ENCODE assay signal across 1 cellular context in genomic region chr11:34653851-34654490, GRCh38.
TF ChIP-seq lines count a peak whose summit lies in the region.

No MANE protein-coding gene starts in this region.

TF ChIP-seq in HCT116, 20 proteins besides CTCF, POLR2A, EP300 and RAD21 (continued from another document):
- TF ChIP-seq, protein P1, sequence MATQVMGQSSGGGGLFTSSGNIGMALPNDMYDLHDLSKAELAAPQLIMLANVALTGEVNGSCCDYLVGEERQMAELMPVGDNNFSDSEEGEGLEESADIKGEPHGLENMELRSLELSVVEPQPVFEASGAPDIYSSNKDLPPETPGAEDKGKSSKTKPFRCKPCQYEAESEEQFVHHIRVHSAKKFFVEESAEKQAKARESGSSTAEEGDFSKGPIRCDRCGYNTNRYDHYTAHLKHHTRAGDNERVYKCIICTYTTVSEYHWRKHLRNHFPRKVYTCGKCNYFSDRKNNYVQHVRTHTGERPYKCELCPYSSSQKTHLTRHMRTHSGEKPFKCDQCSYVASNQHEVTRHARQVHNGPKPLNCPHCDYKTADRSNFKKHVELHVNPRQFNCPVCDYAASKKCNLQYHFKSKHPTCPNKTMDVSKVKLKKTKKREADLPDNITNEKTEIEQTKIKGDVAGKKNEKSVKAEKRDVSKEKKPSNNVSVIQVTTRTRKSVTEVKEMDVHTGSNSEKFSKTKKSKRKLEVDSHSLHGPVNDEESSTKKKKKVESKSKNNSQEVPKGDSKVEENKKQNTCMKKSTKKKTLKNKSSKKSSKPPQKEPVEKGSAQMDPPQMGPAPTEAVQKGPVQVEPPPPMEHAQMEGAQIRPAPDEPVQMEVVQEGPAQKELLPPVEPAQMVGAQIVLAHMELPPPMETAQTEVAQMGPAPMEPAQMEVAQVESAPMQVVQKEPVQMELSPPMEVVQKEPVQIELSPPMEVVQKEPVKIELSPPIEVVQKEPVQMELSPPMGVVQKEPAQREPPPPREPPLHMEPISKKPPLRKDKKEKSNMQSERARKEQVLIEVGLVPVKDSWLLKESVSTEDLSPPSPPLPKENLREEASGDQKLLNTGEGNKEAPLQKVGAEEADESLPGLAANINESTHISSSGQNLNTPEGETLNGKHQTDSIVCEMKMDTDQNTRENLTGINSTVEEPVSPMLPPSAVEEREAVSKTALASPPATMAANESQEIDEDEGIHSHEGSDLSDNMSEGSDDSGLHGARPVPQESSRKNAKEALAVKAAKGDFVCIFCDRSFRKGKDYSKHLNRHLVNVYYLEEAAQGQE (IDR thresholded peaks at IDR 0.05; ENCODE audit: low read depth): no peak
- no peak; the same call in 1 of the 2 replicates for TF ChIP-seq ZFX (IDR thresholded peaks at IDR 0.05)
- TF ChIP-seq, protein P2, sequence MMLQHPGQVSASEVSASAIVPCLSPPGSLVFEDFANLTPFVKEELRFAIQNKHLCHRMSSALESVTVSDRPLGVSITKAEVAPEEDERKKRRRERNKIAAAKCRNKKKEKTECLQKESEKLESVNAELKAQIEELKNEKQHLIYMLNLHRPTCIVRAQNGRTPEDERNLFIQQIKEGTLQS (IDR thresholded peaks at IDR 0.05): peak; percentile 24; the same call in 1 of the 2 replicates
- no peak for TF ChIP-seq ZBTB33 (IDR thresholded peaks at IDR 0.05; ENCODE audit: extremely low read depth, insufficient replicate concordance, low read length)
- no peak for TF ChIP-seq ELF1 (IDR thresholded peaks at IDR 0.05; ENCODE audit: borderline replicate concordance, low read depth)
- TF ChIP-seq FOSL1 (IDR thresholded peaks at IDR 0.05; ENCODE audit: low read depth): peak; percentile 82
